Comparison of ENCODE assay signal across 9 cellular contexts in genomic region chr9:37650873-37651768, GRCh38. TPM values are rescaled to one million over a fixed set of nuclear protein-coding genes. Genes with fewer than 3 reads are reported as not detected.
A peak's percentile ranks its signal among the peaks of the same experiment; 100 is the strongest.
DNase-seq lines count a peak whose midpoint lies in the region; ATAC-seq and TF ChIP-seq lines count a peak whose summit lies in the region.
"Had no signal": no experiment of that assay in that cellular context is flagged by ENCODE, and none has a peak within 500 bp of the region (broad histone marks: within the 10 kb centered on the region; RNA-seq: fewer than 3 reads in every experiment).

Gene FRMPD1 (plus strand): TSS chr9:37650954. CDS start chr9:37692642, 41,688 bp downstream.

- CTCF ChIA-PET in HEK293 (lab: Yijun Ruan, JAX): interaction anchor here (0.7 to 0.8 kb wide), 2 partner anchors 79 to 98 kb away, joined by 3 read pairs; no protein-coding TSS in a partner anchor
- CTCF ChIA-PET in activated B cell treated with CpG ODN at 0.5 μM for 24 hours (lab: Charles Lee): interaction anchor here (0.7 kb wide), 1 partner anchor 10 kb away, joined by 4 read pairs; no protein-coding TSS in a partner anchor

- no peak within 1 kb of the TSS for H3K27ac Mint-ChIP-seq in activated B cell treated with CpG ODN at 0.5 μM for 24 hours

- H3K4me1 ChIP-seq in HEK293 (ENCODE audit: control insufficient read depth, insufficient read depth, low read length): no peaks in the 10 kb centered on the region

- DNase-seq in GM12864 (ENCODE audit: low read depth): no peak
- peak; percentile 55 for DNase-seq in NCI-H1105 (lab: John Stamatoyannopoulos, UW)
- peak; percentile 72 for DNase-seq in activated B cell treated with CpG ODN at 0.5 μM for 24 hours
- peak; percentile 23 for DNase-seq in cerebellum (ENCODE audit: low spot score)
- DNase-seq in left kidney (ENCODE audit: low read depth, low spot score): peak; percentile 93
- DNase-seq in stimulated activated CD4-positive, alpha-beta T cell treated with anti-CD3 and anti-CD28 coated beads, Interleukin-2, amount 100 ng/mL, for 48 hours: peak; percentile 39 to 54
- DNase-seq in DMS114 treated with DMSO at 0.1 percent for 48 hours (lab: John Stamatoyannopoulos, UW; ENCODE audit: unreplicated experiment): no peak

- H3K4me3 ChIP-seq in GM12864 (ENCODE audit: low read depth, low read length) (peak within 1 kb of the TSS; percentile 48), HEK293 (ENCODE audit: low read depth, low read length) (peak within 1 kb of the TSS; percentile 68)

- H3K36me3 Mint-ChIP-seq in activated B cell treated with CpG ODN at 0.5 μM for 24 hours (ENCODE audit: low read depth): no peaks in the 10 kb centered on the region

- H3K4me3 Mint-ChIP-seq in activated B cell treated with CpG ODN at 0.5 μM for 24 hours: peak within 1 kb of the TSS; percentile 77

- no peaks in the 10 kb centered on the region for H3K36me3 ChIP-seq in HEK293 (ENCODE audit: control insufficient read depth in 2 of 2, insufficient read depth in 1 of 2, low read length in 2 of 2)
- H3K36me3 ChIP-seq: neutrophil had no signal

- peak; percentile 98 for ATAC-seq in activated B cell treated with CpG ODN at 0.5 μM for 24 hours (ENCODE audit: low read depth)

- H3K9me3 Mint-ChIP-seq in activated B cell treated with CpG ODN at 0.5 μM for 24 hours: no peaks in the 10 kb centered on the region

- peaks cover 63% of the 10 kb centered on the region for H3K27me3 Mint-ChIP-seq in activated B cell treated with CpG ODN at 0.5 μM for 24 hours

- H3K27ac ChIP-seq in HEK293 (ENCODE audit: extremely low read depth, low read depth, low read length): no peak within 1 kb of the TSS; the same call in 1 of the 2 replicates
- H3K27ac ChIP-seq: neutrophil had no signal

- H3K4me1 Mint-ChIP-seq in activated B cell treated with CpG ODN at 0.5 μM for 24 hours: peaks cover 13% of the 10 kb centered on the region

- TF ChIP-seq CTCF in GM12864 (IDR thresholded peaks at IDR 0.05; ENCODE audit: low read depth, low read length, missing control alignments) (no peak), HEK293 (tag by site-specific recombination; IDR thresholded peaks at IDR 0.05) (no peak), activated B cell treated with CpG ODN at 0.5 μM for 24 hours (IDR thresholded peaks at IDR 0.05) (no peak)

- H3K9me3 ChIP-seq in HEK293 (ENCODE audit: control insufficient read depth, insufficient read depth, low read depth, low read length): no peaks in the 10 kb centered on the region
- H3K9me3 ChIP-seq: neutrophil had no signal

- intact Hi-C loops in activated B cell treated with CpG ODN at 0.5 μM for 24 hours (cut with micrococcal nuclease): no loop called here

- POLR2A ChIA-PET in HEK293 (lab: Yijun Ruan, JAX) (interaction anchor here (1.0 to 1.4 kb wide), 2 partner anchors 8 to 59 kb away, joined by 3 to 4 read pairs; partner anchors contain the start of gene TOMM5), activated B cell treated with CpG ODN at 0.5 μM for 24 hours (lab: Charles Lee) (interaction anchor here (0.6 to 1.4 kb wide), 2 partner anchors 10 to 58 kb away, joined by 3 to 4 read pairs; no protein-coding TSS in a partner anchor)

TF ChIP-seq in HEK293, 187 proteins besides CTCF, POLR2A, EP300 and RAD21 (continues in another document):
- 0 out of 2 replicates have a peak, but pooled peaks have one; percentile 65 for TF ChIP-seq ZNF777 (tag by site-specific recombination; IDR thresholded peaks at IDR 0.05; ENCODE audit: borderline replicate concordance)
- 0 out of 2 replicates have a peak, but pooled peaks have one; percentile 15 for TF ChIP-seq ZSCAN30 (tag by site-specific recombination; IDR thresholded peaks at IDR 0.05)
- TF ChIP-seq TSHZ1 (tag by site-specific recombination; IDR thresholded peaks at IDR 0.05; ENCODE audit: borderline replicate concordance): no peak
- peak; percentile 59; the same call in 1 of the 2 replicates for TF ChIP-seq KLF8 (tag by site-specific recombination; IDR thresholded peaks at IDR 0.05)
- TF ChIP-seq ZNF449 (tag by site-specific recombination; IDR thresholded peaks at IDR 0.05): peak; percentile 78
- no peak for TF ChIP-seq ZNF184 (tag by site-specific recombination; IDR thresholded peaks at IDR 0.05)
- TF ChIP-seq ZNF660 (tag by site-specific recombination; IDR thresholded peaks at IDR 0.05): 0 out of 2 replicates have a peak, but pooled peaks have one; percentile 20
- peak; percentile 31; the same call in 1 of the 2 replicates for TF ChIP-seq HIC1 (tag by site-specific recombination; IDR thresholded peaks at IDR 0.05)
- no peak for TF ChIP-seq GLIS1 (tag by site-specific recombination; IDR thresholded peaks at IDR 0.05)
- TF ChIP-seq ZEB2 (tag by site-specific recombination; IDR thresholded peaks at IDR 0.05): peak; percentile 70
- TF ChIP-seq KLF16 (tag by site-specific recombination; IDR thresholded peaks at IDR 0.05): peak; percentile 16; the same call in 1 of the 2 replicates
- peak; percentile 53 for TF ChIP-seq KLF9 (tag by site-specific recombination; IDR thresholded peaks at IDR 0.05; ENCODE audit: low read depth)
- TF ChIP-seq ZNF37A (tag by site-specific recombination; IDR thresholded peaks at IDR 0.05): no peak
- TF ChIP-seq ZNF223 (tag by site-specific recombination; IDR thresholded peaks at IDR 0.05): peak; percentile 89
- TF ChIP-seq ZBTB26 (tag by site-specific recombination; optimal IDR thresholded peaks at IDR 0.05): peak; percentile 93
- peak; percentile 40 for TF ChIP-seq ZFHX2 (tag by site-specific recombination; conservative IDR thresholded peaks at IDR 0.05)
- 0 out of 2 replicates have a peak, but pooled peaks have one; percentile 44 for TF ChIP-seq ZSCAN16 (tag by site-specific recombination; IDR thresholded peaks at IDR 0.05)
- peak; percentile 50 for TF ChIP-seq KLF1 (tag by site-specific recombination; IDR thresholded peaks at IDR 0.05)

RNA-seq across cellular contexts. Expression of gene FRMPD1, which starts in this region (rescaled TPM):
- total RNA-seq in activated B cell treated with CpG ODN at 0.5 μM for 24 hours (0.07 TPM in 1 of 2 replicates, not detected in the other), cerebellum (3.1 TPM)

Comparison
In these comparisons a context has a peak if more than half of its experiments do, and no peak if none do; other contexts are left out.
1. Peak in DNase-seq and ATAC-seq in activated B cell treated with CpG ODN at 0.5 μM for 24 hours; RNA of the gene not detected or under 1 TPM.
2. DNase-seq: peak in NCI-H1105 (single experiment), cerebellum (single experiment), left kidney (single experiment) and stimulated activated CD4-positive, alpha-beta T cell treated with anti-CD3 and anti-CD28 coated beads, Interleukin-2, amount 100 ng/mL, for 48 hours (2 of 2); none in GM12864 (single experiment) and DMS114 treated with DMSO at 0.1 percent for 48 hours (single experiment).